In the genomic region with DNA sequence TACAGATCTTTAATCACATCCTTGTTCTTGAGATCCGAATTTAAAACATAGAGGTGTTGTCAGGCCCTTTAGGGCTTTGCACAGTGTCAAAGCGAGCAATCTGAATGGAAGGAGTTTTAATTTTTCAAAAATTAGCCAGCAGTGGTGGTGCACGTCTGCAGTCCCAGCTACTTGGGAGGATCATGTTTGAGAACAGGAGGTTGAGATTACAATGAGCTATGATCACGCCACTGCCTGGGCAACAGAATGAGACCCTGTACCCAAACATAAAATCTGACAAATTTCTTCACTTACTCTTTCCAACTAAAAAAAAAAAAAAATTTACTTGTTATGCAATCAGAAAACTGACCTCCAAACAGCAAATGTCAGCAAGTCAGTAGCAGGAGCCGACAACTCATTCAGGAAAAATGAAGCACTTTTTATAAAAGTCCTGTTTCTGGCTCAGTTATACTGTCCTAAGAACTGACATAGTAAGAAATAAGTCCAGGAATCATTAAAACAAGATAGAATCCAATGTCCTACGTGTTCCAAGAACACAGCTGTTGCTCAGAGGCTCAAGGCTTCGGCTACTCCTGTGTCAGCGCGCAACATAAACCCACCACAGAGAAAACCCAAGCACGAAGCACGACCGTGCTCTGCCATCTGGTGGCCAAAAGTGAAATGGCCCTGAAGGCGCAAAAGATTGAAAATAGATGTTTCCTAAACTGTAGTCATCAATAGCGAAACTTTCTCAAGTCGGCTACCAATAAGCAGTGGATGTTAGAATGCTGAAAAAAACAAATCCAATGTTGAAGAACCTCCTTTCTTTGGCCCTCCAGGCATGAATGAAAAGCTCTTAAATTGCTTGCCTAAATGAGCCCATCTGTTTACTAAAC, we compare ENCODE assay signal across 8 cellular contexts.
DNase-seq lines count a peak whose midpoint lies in the region; ATAC-seq and TF ChIP-seq lines count a peak whose summit lies in the region.

No MANE protein-coding gene starts in this region.

- TF ChIP-seq CTCF in coronary artery (IDR thresholded peaks at IDR 0.05), result peak; percentile 79
- TF ChIP-seq CTCF in lung (IDR thresholded peaks at IDR 0.05; ENCODE audit: control extremely low read depth, extremely low read depth), result peak; percentile 90

- ATAC-seq in GM18520 (IDR thresholded peaks at IDR 0.05; ENCODE audit: unreplicated experiment) (peak; percentile 72), HG03064 (IDR thresholded peaks at IDR 0.05; ENCODE audit: low read depth, unreplicated experiment) (peak; percentile 83), lung (ENCODE audit: insufficient read depth, low FRiP score) (peak; percentile 80)

- peaks cover 0 to 2% of the 10 kb centered on the region in 2 donors for H3K9me3 ChIP-seq in lung (ENCODE audit: control insufficient read depth in 2 of 2, insufficient read depth in 1 of 2, low read length in 1 of 2)

- peaks cover 0 to 7% of the 10 kb centered on the region in 2 donors for H3K4me1 ChIP-seq in lung (ENCODE audit: control insufficient read depth in 2 of 2, insufficient read depth in 2 of 2, low read length in 2 of 2)

- H3K4me3 ChIP-seq in coronary artery, result peak overlapping the region; percentile 12
- no peak overlapping the region for H3K4me3 ChIP-seq in lung

- H3K27ac ChIP-seq in coronary artery, result peak overlapping the region; percentile 19 to 40
- peak overlapping the region in 1 of 2 donors; percentile 65 for H3K27ac ChIP-seq in lung (ENCODE audit: low read depth in 1 of 2, low read length in 1 of 2)

- no peaks in the 10 kb centered on the region for H3K36me3 ChIP-seq in lung (ENCODE audit: control insufficient read depth in 2 of 2, insufficient read depth in 2 of 2, low read length in 2 of 2)

- 24 to 25% methylated on average over 15 of the region's 15 CpGs for WGBS in lung, 2 donors

- no peaks in the 10 kb centered on the region for H3K27me3 ChIP-seq in lung (ENCODE audit: control insufficient read depth, insufficient read depth)

- peak; percentile 87 for DNase-seq in AG20443 (ENCODE audit: low spot score)
- DNase-seq in NCI-H345 (lab: John Stamatoyannopoulos, UW), result peak; percentile 68
- peak; percentile 31 to 46 for DNase-seq in activated CD4-positive, alpha-beta T cell treated with anti-CD3 and anti-CD28 coated beads for 4 hours
- peak; percentile 78 for DNase-seq in coronary artery (ENCODE audit: low spot score)
- DNase-seq in lung (ENCODE audit: low spot score), result peak; percentile 61
- peak; percentile 20 for DNase-seq in stimulated activated CD8-positive, alpha-beta memory T cell treated with anti-CD3 and anti-CD28 coated beads, Interleukin-12 subunit alpha, Interleukin-12 subunit beta, amount 100 ng/mL, for 24 hours (ENCODE audit: extremely low read depth)

Comparison
In these comparisons a context has a peak if more than half of its experiments do, and no peak if none do; other contexts are left out.
1. DNase-seq: peak in every context shown above with its lines; median percentile 87 in AG20443; 78 in coronary artery; 68 in NCI-H345; 61 in lung; 38 in activated CD4-positive, alpha-beta T cell treated with anti-CD3 and anti-CD28 coated beads for 4 hours; 20 in stimulated activated CD8-positive, alpha-beta memory T cell treated with anti-CD3 and anti-CD28 coated beads, Interleukin-12 subunit alpha, Interleukin-12 subunit beta, amount 100 ng/mL, for 24 hours.